19 cellular contexts compared by ENCODE assay signal in the genomic region with DNA sequence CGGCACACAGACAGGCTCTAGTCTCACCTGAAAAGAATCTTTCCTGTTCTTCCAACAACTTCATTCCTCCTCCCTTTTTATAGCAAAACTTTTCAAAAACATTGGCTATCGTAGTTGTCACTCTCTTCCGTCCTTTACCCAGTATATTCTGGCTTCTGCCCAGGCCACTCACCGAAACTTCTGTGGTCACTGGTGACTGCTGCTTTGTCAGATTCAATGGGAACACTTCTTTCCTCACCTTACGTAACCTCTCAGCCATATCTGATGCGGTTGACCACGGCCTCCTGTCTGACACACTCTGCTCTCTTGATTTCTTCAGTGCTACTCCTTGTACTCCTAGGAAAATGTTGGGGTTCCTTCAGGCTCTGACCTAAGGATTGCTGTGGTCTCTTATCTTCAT. TPM values are rescaled to one million over a fixed set of nuclear protein-coding genes. Genes with fewer than 3 reads are reported as not detected.
A peak's percentile ranks its signal among the peaks of the same experiment; 100 is the strongest.
DNase-seq lines count a peak whose midpoint lies in the region; ATAC-seq and TF ChIP-seq lines count a peak whose summit lies in the region.
"Had no signal": no experiment of that assay in that cellular context is flagged by ENCODE, and none has a peak within 500 bp of the region (broad histone marks: within the 10 kb centered on the region; RNA-seq: fewer than 3 reads in every experiment).

No MANE protein-coding gene starts in this region.

- no peaks in the 10 kb centered on the region for H3K36me3 Mint-ChIP-seq in MCF 10A (ENCODE audit: insufficient read depth, unreplicated experiment)
- H3K36me3 Mint-ChIP-seq: activated naive CD4-positive, alpha-beta T cell treated with anti-CD3 and anti-CD28 coated beads, Interleukin-2, amount 50 U/mL, for 24 hours had no signal

- H3K4me3 Mint-ChIP-seq in MCF 10A (ENCODE audit: unreplicated experiment), result no peak overlapping the region
- H3K4me3 Mint-ChIP-seq: activated naive CD4-positive, alpha-beta T cell treated with anti-CD3 and anti-CD28 coated beads, Interleukin-2, amount 50 U/mL, for 24 hours had no signal

- peaks cover 4% of the 10 kb centered on the region for H3K27me3 Mint-ChIP-seq in MCF 10A (ENCODE audit: insufficient read depth, unreplicated experiment)

- H3F3A ChIP-seq in PC-9 (ENCODE audit: insufficient read depth, low read depth), result no peaks in the 10 kb centered on the region

- POLR2A ChIA-PET in PC-9 (lab: Charles Lee; ENCODE audit: unreplicated experiment) (no interaction called here), MCF 10A (lab: Yijun Ruan, JAX) (no interaction called here)

- no peak overlapping the region for H3K4me3 ChIP-seq in heart left ventricle
- no peak overlapping the region for H3K4me3 ChIP-seq in left ventricle myocardium inferior
- H3K4me3 ChIP-seq in PC-9, result no peak overlapping the region
- no peak overlapping the region for H3K4me3 ChIP-seq in BE2C (ENCODE audit: low read depth, low read length)
- H3K4me3 ChIP-seq in dorsolateral prefrontal cortex, result no peak overlapping the region
- H3K4me3 ChIP-seq: body of pancreas, colonic mucosa, right atrium auricular region, testis had no signal

- no peak for TF ChIP-seq CTCF in heart left ventricle (IDR thresholded peaks at IDR 0.05)
- no peak for TF ChIP-seq CTCF in left ventricle myocardium inferior (IDR thresholded peaks at IDR 0.05; ENCODE audit: borderline replicate concordance)
- TF ChIP-seq CTCF in PC-9 (conservative IDR thresholded peaks at IDR 0.05), result no peak
- TF ChIP-seq CTCF in MCF 10A (IDR thresholded peaks at IDR 0.05; ENCODE audit: unreplicated experiment), result no peak
- TF ChIP-seq CTCF in BE2C (IDR thresholded peaks at IDR 0.05; ENCODE audit: low read depth, low read length), result no peak
- TF ChIP-seq CTCF in dorsolateral prefrontal cortex (IDR thresholded peaks at IDR 0.05 in 54 of 56, conservative IDR thresholded peaks at IDR 0.05 in 2 of 56; ENCODE audit: low read depth in 1 of 56, partially characterized antibody in 56 of 56), result no peak

- no peaks in the 10 kb centered on the region for H3K9me3 ChIP-seq in heart left ventricle
- no peaks in the 10 kb centered on the region for H3K9me3 ChIP-seq in left ventricle myocardium inferior (replicated peaks)
- no peaks in the 10 kb centered on the region for H3K9me3 ChIP-seq in PC-9 (ENCODE audit: insufficient read depth, low read depth)
- no peaks in the 10 kb centered on the region; the same call in 1 of the 2 replicates for H3K9me3 ChIP-seq in BE2C
- H3K9me3 ChIP-seq: body of pancreas, colonic mucosa, right atrium auricular region, testis had no signal

- H3K27ac ChIP-seq in heart left ventricle (no peak overlapping the region), left ventricle myocardium inferior (replicated peaks) (no peak overlapping the region), PC-9 (no peak overlapping the region), dorsolateral prefrontal cortex (no peak overlapping the region)
- H3K27ac ChIP-seq: body of pancreas, colonic mucosa, right atrium auricular region, testis had no signal

- H3K4me1 ChIP-seq in heart left ventricle, result peaks cover 0 to 9% (median 2%) of the 10 kb centered on the region in 12 donors
- H3K4me1 ChIP-seq in left ventricle myocardium inferior, result peaks cover 7% of the 10 kb centered on the region
- no peaks in the 10 kb centered on the region for H3K4me1 ChIP-seq in PC-9 (replicated peaks; ENCODE audit: insufficient read depth)
- H3K4me1 ChIP-seq in BE2C, result no peaks in the 10 kb centered on the region
- H3K4me1 ChIP-seq: colonic mucosa, right atrium auricular region, testis had no signal

- H3K79me2 ChIP-seq in PC-9 (ENCODE audit: low read depth), result no peaks in the 10 kb centered on the region

- intact Hi-C loops in heart left ventricle (cut with DNase I), result no loop called here
- intact Hi-C loops in left ventricle myocardium inferior (cut with micrococcal nuclease), result no loop called here
- intact Hi-C loops in PC-9 (cut with micrococcal nuclease; ENCODE audit: unreplicated experiment), result no loop called here
- intact Hi-C loops in MCF 10A (cut with micrococcal nuclease), result no loop called here
- intact Hi-C loops in dorsolateral prefrontal cortex (cut with DNase I), result no loop called here

- no peaks in the 10 kb centered on the region for H3K9me3 Mint-ChIP-seq in MCF 10A (ENCODE audit: unreplicated experiment)
- H3K9me3 Mint-ChIP-seq: activated naive CD4-positive, alpha-beta T cell treated with anti-CD3 and anti-CD28 coated beads, Interleukin-2, amount 50 U/mL, for 24 hours had no signal

- H3K4me1 Mint-ChIP-seq in MCF 10A (ENCODE audit: insufficient read depth, unreplicated experiment), result no peaks in the 10 kb centered on the region
- H3K4me1 Mint-ChIP-seq: activated naive CD4-positive, alpha-beta T cell treated with anti-CD3 and anti-CD28 coated beads, Interleukin-2, amount 50 U/mL, for 24 hours had no signal

- BruUV-seq in PC-9 (replicated peaks; lab: Mats Ljungman, UMichigan), result no TSS peak
- no TSS peak for BruUV-seq in MCF 10A (replicated peaks; lab: Mats Ljungman, UMichigan)

- no peaks in the 10 kb centered on the region for H3K9me2 ChIP-seq in PC-9 (ENCODE audit: insufficient read depth)

- H3K27me3 ChIP-seq in heart left ventricle (no peaks in the 10 kb centered on the region), left ventricle myocardium inferior (ENCODE audit: low read depth) (no peaks in the 10 kb centered on the region), PC-9 (ENCODE audit: insufficient read depth, low read depth) (no peaks in the 10 kb centered on the region), BE2C (no peaks in the 10 kb centered on the region), dorsolateral prefrontal cortex (peaks cover 0 to 6% (median 0%) of the 10 kb centered on the region in 45 donors)
- H3K27me3 ChIP-seq: body of pancreas, colonic mucosa, right atrium auricular region, testis had no signal

- CTCF ChIA-PET in PC-9 (lab: Charles Lee), result no interaction called here
- CTCF ChIA-PET in MCF 10A (lab: Yijun Ruan, JAX), result interaction anchor here (0.8 kb wide), 1 partner anchor 281 kb away, joined by 3 read pairs; no protein-coding TSS in a partner anchor

- DNase-seq in heart left ventricle, result peak in 1 of 5 donors; percentile 30
- no peak for DNase-seq in left ventricle myocardium inferior
- DNase-seq in PC-9, result peak; percentile 40 to 70
- peak; percentile 8 for DNase-seq in MCF 10A (ENCODE audit: unreplicated experiment)
- DNase-seq in NCI-H2081 (lab: John Stamatoyannopoulos, UW), result no peak
- no peak for DNase-seq in BE2C
- DNase-seq in dorsolateral prefrontal cortex, result no peak
- DNase-seq in CD1c-positive myeloid dendritic cell (ENCODE audit: extremely low spot score), result no peak
- DNase-seq: activated CD4-positive, alpha-beta T cell treated with anti-CD3 and anti-CD28 coated beads, Interleukin-2, amount 50 U/mL, for 48 hours; activated T-cell treated with anti-CD3 and anti-CD28 coated beads for 4 hours; body of pancreas; colonic mucosa; DND-41; foreskin fibroblast; NCI-H1105; NCI-H524 treated with DMSO at 0.1 percent for 48 hours; testis had no signal

- peak in 3 of 4 donors; percentile 22 to 60 (median 41) for ATAC-seq in heart left ventricle
- ATAC-seq: body of pancreas had no signal

- H2AFZ ChIP-seq in PC-9, result no peak overlapping the region

- H3K27ac Mint-ChIP-seq in MCF 10A (ENCODE audit: low read depth, unreplicated experiment), result no peak overlapping the region
- H3K27ac Mint-ChIP-seq: activated naive CD4-positive, alpha-beta T cell treated with anti-CD3 and anti-CD28 coated beads, Interleukin-2, amount 50 U/mL, for 24 hours had no signal

- no peak overlapping the region for H3K4me2 ChIP-seq in PC-9

- TF ChIP-seq POLR2A in heart left ventricle (IDR thresholded peaks at IDR 0.05), result no peak

- no peaks in the 10 kb centered on the region for H4K20me1 ChIP-seq in PC-9 (ENCODE audit: insufficient read depth)

- H3K36me3 ChIP-seq in heart left ventricle, result no peaks in the 10 kb centered on the region
- H3K36me3 ChIP-seq in left ventricle myocardium inferior, result no peaks in the 10 kb centered on the region
- H3K36me3 ChIP-seq in PC-9 (ENCODE audit: low read depth), result no peaks in the 10 kb centered on the region
- H3K36me3 ChIP-seq in BE2C, result no peaks in the 10 kb centered on the region
- H3K36me3 ChIP-seq: colonic mucosa, right atrium auricular region had no signal

- 53 to 73% (median 57%) methylated on average over 7 of the region's 7 CpGs for WGBS in heart left ventricle, 4 donors

RNA-seq across cellular contexts. Expression of a gene that starts 9.2 kb away (rescaled TPM):
- total RNA-seq in heart left ventricle (100 to 1,000 TPM in 3 of 9 donors, 10 to 100 TPM in 6; 52.0 to 146 (median 73.3) TPM), left ventricle myocardium inferior (68.0 TPM), PC-9 (2021) (0.15 and 0.75 TPM in 2 replicates), MCF 10A (2022) (0.32 and 0.44 TPM in 2 replicates), dorsolateral prefrontal cortex (10 to 100 TPM; 11.8 to 47.7 (median 28.5) TPM)
- 10 to 100 TPM; 11.9 to 55.9 TPM for polyA plus RNA-seq in heart left ventricle
- polyA plus RNA-seq in BE2C (2012; ENCODE audit: insufficient read depth, insufficient read length, low read depth), result 17.3 TPM

Comparison
In these comparisons a context has a peak if more than half of its experiments do, and no peak if none do; other contexts are left out.
1. DNase-seq: peak in PC-9 (2 of 2) and MCF 10A (single experiment); none in left ventricle myocardium inferior (single experiment), NCI-H2081 (0 of 2), BE2C (single experiment), dorsolateral prefrontal cortex (0 of 10) and CD1c-positive myeloid dendritic cell (single experiment).